In genomic region chr15:77457619-77458265, GRCh38 we compare ENCODE assay signal across 9 cellular contexts. TPM values are rescaled to one million over a fixed set of nuclear protein-coding genes. Genes with fewer than 3 reads are reported as not detected.
DNase-seq lines count a peak whose midpoint lies in the region; ATAC-seq, FAIRE-seq and TF ChIP-seq lines count a peak whose summit lies in the region.
"Had no signal": no experiment of that assay in that cellular context is flagged by ENCODE, and none has a peak within 500 bp of the region (broad histone marks: within the 10 kb centered on the region; RNA-seq: fewer than 3 reads in every experiment).

No MANE protein-coding gene starts in this region.

- peak overlapping the region; percentile 25 for H3K4me2 ChIP-seq in keratinocyte (ENCODE audit: control insufficient read depth, extremely low read depth, insufficient read depth, low read depth, low read length)

- H2AFZ ChIP-seq in ACC112 (ENCODE audit: low read length, unreplicated experiment), result no peak overlapping the region
- no peak overlapping the region for H2AFZ ChIP-seq in keratinocyte (ENCODE audit: control insufficient read depth, low read length)

- no peak for DNase-seq in GM19239 (ENCODE audit: insufficient read length, low spot score)
- no peak for DNase-seq in activated naive CD8-positive, alpha-beta T cell treated with anti-CD3 and anti-CD28 coated beads for 36 hours
- no peak for DNase-seq in keratinocyte (ENCODE audit: low read depth, low spot score)
- DNase-seq in NCI-H1092 treated with DMSO at 0.1 percent for 48 hours (lab: John Stamatoyannopoulos, UW), result no peak
- DNase-seq in amniotic stem cell (lab: John Stamatoyannopoulos, UW), result no peak
- DNase-seq in NCI-H2081 (lab: John Stamatoyannopoulos, UW), result no peak
- DNase-seq: midbrain had no signal

- peaks cover 18% of the 10 kb centered on the region for H3K36me3 Mint-ChIP-seq in activated naive CD8-positive, alpha-beta T cell treated with anti-CD3 and anti-CD28 coated beads for 36 hours

- no peak overlapping the region for H3K9ac ChIP-seq in keratinocyte (ENCODE audit: control insufficient read depth, extremely low read depth, insufficient read depth, low read length)

- peaks cover 60% of the 10 kb centered on the region for H3K4me1 ChIP-seq in ACC112 (ENCODE audit: control insufficient read depth, insufficient read depth, low read length, unreplicated experiment)
- H3K4me1 ChIP-seq in keratinocyte (ENCODE audit: control insufficient read depth, extremely low read depth, insufficient read depth, low read length), result peaks cover 11% of the 10 kb centered on the region

- H3K27me3 ChIP-seq in ACC112 (ENCODE audit: insufficient read depth, low read length) (no peaks in the 10 kb centered on the region), keratinocyte (ENCODE audit: control insufficient read depth, extremely low read depth, insufficient read depth, low read length) (no peaks in the 10 kb centered on the region)

- peak overlapping the region; percentile 92 for H3K27ac ChIP-seq in ACC112 (ENCODE audit: low read depth, low read length)
- no peak overlapping the region for H3K27ac ChIP-seq in keratinocyte (ENCODE audit: control insufficient read depth, insufficient read depth, low read length)

- H3K27me3 Mint-ChIP-seq in activated naive CD8-positive, alpha-beta T cell treated with anti-CD3 and anti-CD28 coated beads for 36 hours, result no peaks in the 10 kb centered on the region

- H3K4me1 Mint-ChIP-seq in activated naive CD8-positive, alpha-beta T cell treated with anti-CD3 and anti-CD28 coated beads for 36 hours, result peaks cover 26% of the 10 kb centered on the region

- no peaks in the 10 kb centered on the region for H3K9me1 ChIP-seq in keratinocyte (ENCODE audit: control insufficient read depth, extremely low read depth, insufficient read depth, low read length)

- no peaks in the 10 kb centered on the region for H3K9me3 ChIP-seq in keratinocyte (ENCODE audit: control insufficient read depth, low read depth, low read length)

- peak overlapping the region; percentile 40 for H3K27ac Mint-ChIP-seq in activated naive CD8-positive, alpha-beta T cell treated with anti-CD3 and anti-CD28 coated beads for 36 hours

- no peaks in the 10 kb centered on the region for H4K20me1 ChIP-seq in keratinocyte (ENCODE audit: control insufficient read depth, extremely low read depth, insufficient read depth, low read length)

- no peak for ATAC-seq in HG03108 (IDR thresholded peaks at IDR 0.05; ENCODE audit: unreplicated experiment)

- FAIRE-seq in GM19239 (lab: Jason Lieb, UNC), result peak; percentile 33
- no peak for FAIRE-seq in keratinocyte (lab: Jason Lieb, UNC)

- peaks cover 17% of the 10 kb centered on the region for H3K36me3 ChIP-seq in ACC112 (ENCODE audit: insufficient read depth, low read length)
- H3K36me3 ChIP-seq in keratinocyte (ENCODE audit: control insufficient read depth in 2 of 2, extremely low read depth in 1 of 2, insufficient read depth in 2 of 2, low read length in 2 of 2), result peaks cover 0 to 4% of the 10 kb centered on the region in 2 experiments

- no peak for TF ChIP-seq CTCF in keratinocyte (optimal IDR thresholded peaks at IDR 0.05 in 1 of 3, IDR thresholded peaks at IDR 0.05 in 1 of 3, conservative IDR thresholded peaks at IDR 0.05 in 1 of 3; ENCODE audit: extremely low read depth in 1 of 3, insufficient read depth in 2 of 3, low read length in 3 of 3)

- dilution Hi-C loops in keratinocyte (cut with MboI; ENCODE audit: extremely low pct_ligation_motif_present, low sequenced_read_pairs), result no loop called here

- no peaks in the 10 kb centered on the region for H3K9me3 Mint-ChIP-seq in activated naive CD8-positive, alpha-beta T cell treated with anti-CD3 and anti-CD28 coated beads for 36 hours

- peak overlapping the region; percentile 19; the same call in 1 of the 2 replicates for H3K4me3 ChIP-seq in ACC112 (ENCODE audit: low read depth, low read length)
- no peak overlapping the region for H3K4me3 ChIP-seq in keratinocyte (ENCODE audit: control insufficient read depth in 2 of 3, extremely low read depth in 1 of 3, insufficient read depth in 2 of 3, low read depth in 1 of 3, low read length in 3 of 3)

- no peak overlapping the region for H3K4me3 Mint-ChIP-seq in activated naive CD8-positive, alpha-beta T cell treated with anti-CD3 and anti-CD28 coated beads for 36 hours

- H3K79me2 ChIP-seq in ACC112 (ENCODE audit: control insufficient read depth, insufficient read depth, low read length, unreplicated experiment), result peaks cover 14% of the 10 kb centered on the region
- no peaks in the 10 kb centered on the region for H3K79me2 ChIP-seq in keratinocyte (ENCODE audit: control insufficient read depth, insufficient read depth, low read length)

RNA-seq across cellular contexts. Expression of gene HMG20A, which starts 37.1 kb away (rescaled TPM):
- total RNA-seq in activated naive CD8-positive, alpha-beta T cell treated with anti-CD3 and anti-CD28 coated beads for 36 hours, result 10 to 100 TPM; 41.2 to 47.1 TPM
- 32.2 to 44.6 TPM (median 36.1 TPM) in 3 replicates for polyA plus RNA-seq in keratinocyte
- 25.3 TPM for polyA plus RNA-seq in keratinocyte (2011; ENCODE audit: low read depth)
- 25.8 and 37.8 TPM in 2 replicates for polyA plus RNA-seq in keratinocyte (2011; cell fraction: cytosol; rRNA removed)
- 44.6 and 54.7 TPM in 2 replicates for polyA plus RNA-seq in keratinocyte (2011; cell fraction: nucleus; rRNA removed)
- polyA plus RNA-seq in keratinocyte (2012; ENCODE audit: low replicate concordance), result 9.7 and 18.7 TPM in 2 replicates
- polyA minus RNA-seq in keratinocyte, result 27.1 to 49.9 TPM (median 38.2 TPM) in 3 replicates
- polyA minus RNA-seq in keratinocyte (2011; cell fraction: cytosol; rRNA and poly(A)+ RNA removed), result 39.7 TPM
- polyA minus RNA-seq in keratinocyte (2011; cell fraction: nucleus; rRNA and poly(A)+ RNA removed), result 26.8 and 59.3 TPM in 2 replicates

RNA-seq across cellular contexts. Expression of gene PEAK1, which starts 37.8 kb away (rescaled TPM):
- total RNA-seq in activated naive CD8-positive, alpha-beta T cell treated with anti-CD3 and anti-CD28 coated beads for 36 hours, result 10 to 100 TPM; 33.2 to 33.5 TPM
- 5.0 to 6.4 TPM (median 5.9 TPM) in 3 replicates for polyA plus RNA-seq in keratinocyte
- polyA plus RNA-seq in keratinocyte (2011; ENCODE audit: low read depth), result 4.3 TPM
- 2.9 and 4.1 TPM in 2 replicates for polyA plus RNA-seq in keratinocyte (2011; cell fraction: cytosol; rRNA removed)
- polyA plus RNA-seq in keratinocyte (2011; cell fraction: nucleus; rRNA removed), result 15.3 and 16.0 TPM in 2 replicates
- polyA plus RNA-seq in keratinocyte (2012; ENCODE audit: low replicate concordance), result 4.2 and 5.7 TPM in 2 replicates
- polyA minus RNA-seq in keratinocyte, result 10.1 to 17.8 TPM (median 13.7 TPM) in 3 replicates
- polyA minus RNA-seq in keratinocyte (2011; cell fraction: cytosol; rRNA and poly(A)+ RNA removed), result 13.0 TPM
- 15.5 and 31.6 TPM in 2 replicates for polyA minus RNA-seq in keratinocyte (2011; cell fraction: nucleus; rRNA and poly(A)+ RNA removed)
